Comparison of ENCODE assay signal across 20 cellular contexts in the genomic region with DNA sequence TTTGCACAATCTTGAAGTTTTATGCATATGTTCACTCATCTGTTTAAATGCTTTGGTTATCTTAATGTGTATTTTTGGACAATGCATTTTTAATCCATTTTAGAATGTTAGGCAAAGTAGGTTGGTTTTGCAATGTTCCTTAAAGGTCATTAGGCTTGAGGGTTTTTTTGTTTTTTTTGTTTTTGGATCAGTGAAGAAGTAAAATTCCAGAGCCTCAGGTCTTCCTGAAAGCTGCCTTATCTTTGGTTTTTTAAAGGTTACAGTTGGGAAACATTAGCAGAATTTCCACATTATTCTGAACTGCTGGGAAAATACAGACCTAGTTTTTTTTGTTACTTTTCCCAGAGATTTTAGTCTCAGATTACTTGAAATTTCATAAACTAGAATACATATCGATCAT. TPM values are rescaled to one million over a fixed set of nuclear protein-coding genes. Genes with fewer than 3 reads are reported as not detected.
DNase-seq lines count a peak whose midpoint lies in the region; ATAC-seq, FAIRE-seq and TF ChIP-seq lines count a peak whose summit lies in the region.
"Had no signal": no experiment of that assay in that cellular context is flagged by ENCODE, and none has a peak within 500 bp of the region (broad histone marks: within the 10 kb centered on the region; RNA-seq: fewer than 3 reads in every experiment).

No MANE protein-coding gene starts in this region.

- peaks cover 17% of the 10 kb centered on the region for H3K36me3 Mint-ChIP-seq in activated CD4-positive, alpha-beta T cell treated with anti-CD3 and anti-CD28 coated beads for 36 hours (ENCODE audit: low read depth)
- peaks cover 47% of the 10 kb centered on the region for H3K36me3 Mint-ChIP-seq in activated CD4-positive, alpha-beta T cell treated with anti-CD3 and anti-CD28 coated beads, Interleukin-2, amount 10 ng/mL, durations not matched to agents 7 days and 5 days (ENCODE audit: low read depth)
- H3K36me3 Mint-ChIP-seq: WTC11 had no signal

- SMC1A ChIA-PET in GM12878 (lab: Charles Lee; ENCODE audit: uncharacterized antibody, unreplicated experiment): interaction anchor here (1.2 to 15.8 kb wide), 9 partner anchors 10 to 304 kb away, joined by 3 to 154 read pairs (median 4); a partner anchor contains a TSS

- 0% methylated on average over 1 of the region's 1 CpG for WGBS in GM12878 (ENCODE audit: insufficient coverage, insufficient replicate concordance, low lambda C conversion rate, missing lambda C conversion rate)

- in situ Hi-C loops in GM12878 (cut with MboI): no loop called here

- peaks cover 39% of the 10 kb centered on the region for H3K4me1 ChIP-seq in GM12878 (ENCODE audit: control insufficient read depth, insufficient read depth, low read length)
- H3K4me1 ChIP-seq: BLaER1 had no signal

- TF ChIP-seq CTCF in GM12878 (IDR thresholded peaks at IDR 0.05 in 2 of 3, conservative IDR thresholded peaks at IDR 0.05 in 1 of 3; ENCODE audit: control insufficient read depth in 2 of 3, extremely low read depth in 1 of 3, insufficient read depth in 1 of 3, low read depth in 3 of 3, low read length in 3 of 3): no peak
- no peak for TF ChIP-seq CTCF in RWPE1 (conservative IDR thresholded peaks at IDR 0.05; ENCODE audit: low read depth)

- peaks cover 50% of the 10 kb centered on the region for H3K4me1 Mint-ChIP-seq in activated CD4-positive, alpha-beta T cell treated with anti-CD3 and anti-CD28 coated beads for 36 hours
- H3K4me1 Mint-ChIP-seq in activated CD4-positive, alpha-beta T cell treated with anti-CD3 and anti-CD28 coated beads, Interleukin-2, amount 10 ng/mL, durations not matched to agents 7 days and 5 days: peaks cover 40% of the 10 kb centered on the region
- H3K4me1 Mint-ChIP-seq: endodermal cell had no signal

- peak overlapping the region; percentile 47 for H3K27ac Mint-ChIP-seq in activated CD4-positive, alpha-beta T cell treated with anti-CD3 and anti-CD28 coated beads for 36 hours
- H3K27ac Mint-ChIP-seq in activated CD4-positive, alpha-beta T cell treated with anti-CD3 and anti-CD28 coated beads, Interleukin-2, amount 10 ng/mL, durations not matched to agents 7 days and 5 days: no peak overlapping the region
- H3K27ac Mint-ChIP-seq: endodermal cell, progenitor cell of endocrine pancreas, WTC11 had no signal

- H3K27ac ChIP-seq in GM12878 (ENCODE audit: control insufficient read depth, insufficient read depth): peak overlapping the region; percentile 92
- no peak overlapping the region for H3K27ac ChIP-seq in RWPE1
- H3K27ac ChIP-seq: 22Rv1, ascending aorta, BLaER1 had no signal

- BruUV-seq in GM12878 (replicated peaks; lab: Mats Ljungman, UMichigan): no TSS peak

- POLR2A ChIA-PET in activated CD4-positive, alpha-beta T cell treated with anti-CD3 and anti-CD28 coated beads for 36 hours (lab: Charles Lee): no interaction called here
- POLR2A ChIA-PET in activated CD4-positive, alpha-beta T cell treated with anti-CD3 and anti-CD28 coated beads, Interleukin-2, amount 10 ng/mL, durations not matched to agents 7 days and 5 days (lab: Charles Lee): no interaction called here
- POLR2A ChIA-PET in GM12878 (lab: Charles Lee) (interaction anchor here (1.1 to 3.2 kb wide), 3 partner anchors 8 to 18 kb away, joined by 3 to 19 read pairs (median 4); no protein-coding TSS in a partner anchor), RWPE1 (lab: Yijun Ruan, JAX; ENCODE audit: low non-redundant PET) (no interaction called here)

- no peaks in the 10 kb centered on the region for H3K9me3 Mint-ChIP-seq in activated CD4-positive, alpha-beta T cell treated with anti-CD3 and anti-CD28 coated beads for 36 hours (ENCODE audit: low read depth)
- no peaks in the 10 kb centered on the region for H3K9me3 Mint-ChIP-seq in activated CD4-positive, alpha-beta T cell treated with anti-CD3 and anti-CD28 coated beads, Interleukin-2, amount 10 ng/mL, durations not matched to agents 7 days and 5 days
- H3K9me3 Mint-ChIP-seq: endodermal cell, WTC11 had no signal

- H3K36me3 ChIP-seq in GM12878 (ENCODE audit: control insufficient read depth in 2 of 2, insufficient read depth in 2 of 2, low read length in 1 of 2): no peaks in the 10 kb centered on the region
- H3K36me3 ChIP-seq: ascending aorta, BLaER1 had no signal

- H3K4me3 ChIP-seq in GM12878: peak overlapping the region; percentile 20; the same call in 1 of the 2 replicates
- H3K4me3 ChIP-seq: ascending aorta, BLaER1 had no signal

- no peak overlapping the region for H3K4me3 Mint-ChIP-seq in activated CD4-positive, alpha-beta T cell treated with anti-CD3 and anti-CD28 coated beads for 36 hours
- no peak overlapping the region for H3K4me3 Mint-ChIP-seq in activated CD4-positive, alpha-beta T cell treated with anti-CD3 and anti-CD28 coated beads, Interleukin-2, amount 10 ng/mL, durations not matched to agents 7 days and 5 days
- H3K4me3 Mint-ChIP-seq: endodermal cell, WTC11 had no signal

- TF ChIP-seq RAD21 in GM12878 (IDR thresholded peaks at IDR 0.05; ENCODE audit: insufficient read depth, low read depth, low read length): no peak

- no peaks in the 10 kb centered on the region for H3K27me3 ChIP-seq in GM12878 (replicated peaks in 1 of 2; ENCODE audit: control insufficient read depth in 2 of 2, insufficient read depth in 2 of 2, low read length in 1 of 2)
- H3K27me3 ChIP-seq: ascending aorta, BLaER1 had no signal

- no peak for ATAC-seq in activated CD4-positive, alpha-beta T cell treated with anti-CD3 and anti-CD28 coated beads for 36 hours
- ATAC-seq in GM12878: no peak
- ATAC-seq: WTC11 had no signal

- no peak for TF ChIP-seq POLR2A in H54 (IDR thresholded peaks at IDR 0.05; ENCODE audit: low read depth, low read length)
- no peak for TF ChIP-seq POLR2A in GM12878 (IDR thresholded peaks at IDR 0.05; ENCODE audit: low read depth, low read length)

- DNase-seq in activated CD4-positive, alpha-beta T cell treated with anti-CD3 and anti-CD28 coated beads for 36 hours: no peak
- DNase-seq in activated CD4-positive, alpha-beta T cell treated with anti-CD3 and anti-CD28 coated beads, Interleukin-2, amount 10 ng/mL, durations not matched to agents 7 days and 5 days: no peak
- DNase-seq in H54 (ENCODE audit: insufficient read length, low spot score) (no peak), GM12878 (ENCODE audit: low read depth, low spot score) (no peak), renal cortical epithelial cell (ENCODE audit: low read depth) (peak; percentile 32), RWPE1 (ENCODE audit: low spot score) (no peak), NCI-H524 (lab: John Stamatoyannopoulos, UW) (no peak)
- no peak for DNase-seq in stimulated activated naive CD4-positive, alpha-beta T cell treated with Interleukin-2 at 50 U/mL for 16 hours (lab: John Stamatoyannopoulos, UW)
- DNase-seq: activated gamma-delta T cell; DMS 273 treated with DMSO at 0.1 percent for 48 hours; endodermal cell; NCI-H187 treated with DMSO at 0.1 percent for 48 hours; NCI-H446; small intestine; stimulated activated CD4-positive, alpha-beta T cell treated with anti-CD3 and anti-CD28 coated beads, Interleukin-4, amount 100 ng/mL, for 24 hours had no signal

- no peak overlapping the region; the same call in 1 of the 2 replicates for H3K9ac ChIP-seq in GM12878 (ENCODE audit: control insufficient read depth, insufficient read depth, low read length)
- H3K9ac ChIP-seq: BLaER1 had no signal

- peak overlapping the region; percentile 92 for H3K4me2 ChIP-seq in GM12878 (ENCODE audit: control insufficient read depth, insufficient read depth)
- H3K4me2 ChIP-seq: BLaER1 had no signal

- intact Hi-C loops in activated CD4-positive, alpha-beta T cell treated with anti-CD3 and anti-CD28 coated beads for 36 hours (cut with DNase I, micrococcal nuclease): loop anchor here (5.0 to 10.0 kb wide), 3 partner anchors 78 to 1643 kb away; no protein-coding TSS in a partner anchor
- intact Hi-C loops in GM12878 (cut with micrococcal nuclease; ENCODE audit: unreplicated experiment): loop anchor here (5.0 kb wide), 1 partner anchor 67 kb away; no protein-coding TSS in a partner anchor

- RAD21 ChIA-PET in GM12878 (lab: Charles Lee; ENCODE audit: unreplicated experiment): interaction anchor here (1.2 to 7.3 kb wide), 4 partner anchors 10 to 283 kb away, joined by 3 to 80 read pairs (median 4); no protein-coding TSS in a partner anchor

- no peak overlapping the region for H2AFZ ChIP-seq in GM12878 (ENCODE audit: control insufficient read depth, low read depth, low read length)

- CTCF ChIA-PET in activated CD4-positive, alpha-beta T cell treated with anti-CD3 and anti-CD28 coated beads for 36 hours (lab: Charles Lee): interaction anchor here (1.1 to 1.5 kb wide), 2 partner anchors 13 to 15 kb away, joined by 3 to 4 read pairs; no protein-coding TSS in a partner anchor
- CTCF ChIA-PET in activated CD4-positive, alpha-beta T cell treated with anti-CD3 and anti-CD28 coated beads, Interleukin-2, amount 10 ng/mL, durations not matched to agents 7 days and 5 days (lab: Charles Lee): interaction anchor here (1.1 kb wide), 2 partner anchors 12 to 36 kb away, joined by 3 to 7 read pairs; no protein-coding TSS in a partner anchor
- CTCF ChIA-PET in GM12878 (lab: Yijun Ruan, JAX) (interaction anchor here (1.0 to 2.7 kb wide), 4 partner anchors 11 to 282 kb away, joined by 3 to 16 read pairs (median 5); no protein-coding TSS in a partner anchor), RWPE1 (lab: Yijun Ruan, JAX) (interaction anchor here (0.7 kb wide), 1 partner anchor 281 kb away, joined by 3 read pairs; no protein-coding TSS in a partner anchor)

- FAIRE-seq in H54 (lab: Jason Lieb, UNC) (peak; percentile 41), GM12878 (lab: Jason Lieb, UNC) (no peak)
- FAIRE-seq: small intestine had no signal

- peaks cover 98% of the 10 kb centered on the region for H3K79me2 ChIP-seq in GM12878 (ENCODE audit: control insufficient read depth, insufficient read depth, low read length)

- H3K9me3 ChIP-seq in GM12878 (replicated peaks; ENCODE audit: control insufficient read depth, insufficient read depth, low read length): no peaks in the 10 kb centered on the region; the same call in 1 of the 3 replicates
- H3K9me3 ChIP-seq: ascending aorta, BLaER1 had no signal

- H4K20me1 ChIP-seq in GM12878 (ENCODE audit: control insufficient read depth, insufficient read depth): no peaks in the 10 kb centered on the region
- H4K20me1 ChIP-seq: BLaER1 had no signal

- TF ChIP-seq EP300 in GM12878 (IDR thresholded peaks at IDR 0.05; ENCODE audit: borderline replicate concordance in 1 of 2, control insufficient read depth in 1 of 2, low read depth in 2 of 2, low read length in 2 of 2): no peak

- no peaks in the 10 kb centered on the region for H3K27me3 Mint-ChIP-seq in activated CD4-positive, alpha-beta T cell treated with anti-CD3 and anti-CD28 coated beads for 36 hours
- no peaks in the 10 kb centered on the region for H3K27me3 Mint-ChIP-seq in activated CD4-positive, alpha-beta T cell treated with anti-CD3 and anti-CD28 coated beads, Interleukin-2, amount 10 ng/mL, durations not matched to agents 7 days and 5 days
- H3K27me3 Mint-ChIP-seq: progenitor cell of endocrine pancreas had no signal

RNA-seq across cellular contexts. Expression of a gene that starts 12.9 kb away (rescaled TPM):
- 100 to 1,000 TPM in 1 of 2 experiments, 10 to 100 TPM in 1; 68.4 to 113 TPM for total RNA-seq in activated CD4-positive, alpha-beta T cell treated with anti-CD3 and anti-CD28 coated beads for 36 hours
- total RNA-seq in activated CD4-positive, alpha-beta T cell treated with anti-CD3 and anti-CD28 coated beads, Interleukin-2, amount 10 ng/mL, durations not matched to agents 7 days and 5 days: 10 to 100 TPM; 75.4 to 91.2 TPM
- 50.7 and 52.3 TPM in 2 replicates for total RNA-seq in GM12878 (2013; cell fraction: nucleolus; rRNA removed)
- 49.3 and 57.8 TPM in 2 replicates for total RNA-seq in GM12878 (2014; rRNA removed)
- total RNA-seq in GM12878 (2014; rRNA removed; fragmentation: Illumina TruSeq; extraction: Trizol): 54.7 and 58.4 TPM in 2 replicates
- 39.0 and 50.5 TPM in 2 replicates for total RNA-seq in GM12878 (2021)
- 17.2 TPM for polyA plus RNA-seq in GM12878 (2011; ENCODE audit: low read depth)
- polyA plus RNA-seq in GM12878 (2011; rRNA removed): 50.9 and 68.6 TPM in 2 replicates
- 25.8 and 32.4 TPM in 2 replicates for polyA plus RNA-seq in GM12878 (2011; cell fraction: cytosol; rRNA removed)
- polyA plus RNA-seq in GM12878 (2011; cell fraction: nucleus; rRNA removed): 19.3 TPM in 2 replicates
- polyA plus RNA-seq in GM12878 (2012): 36.3 and 36.8 TPM in 2 replicates
- 42.6 and 53.0 TPM in 2 replicates for polyA plus RNA-seq in GM12878 (2014; fragmentation: Illumina TruSeq; extraction: Trizol)
- polyA plus RNA-seq in GM12878 (2014; fragmentation: Nextera tagmentation; extraction: Ambion mirVana): 10 to 100 TPM; 11.5 to 16.1 TPM
- polyA plus RNA-seq in GM12878 (2014; rRNA removed): 37.5 and 38.7 TPM in 2 replicates
- polyA plus RNA-seq in GM12878 (2016; fragmentation: Nextera tagmentation; extraction: Ambion mirVana): 10 to 100 TPM in 1 of 2 experiments, 1 to 10 TPM in 1; 7.3 to 35.3 TPM
- 45.8 and 82.7 TPM in 2 replicates for polyA minus RNA-seq in GM12878 (2011; rRNA and poly(A)+ RNA removed)
- polyA minus RNA-seq in GM12878 (2011; cell fraction: cytosol; rRNA and poly(A)+ RNA removed): 27.0 and 34.0 TPM in 2 replicates
- polyA minus RNA-seq in GM12878 (2011; cell fraction: nucleus; rRNA and poly(A)+ RNA removed): 20.1 and 42.3 TPM in 2 replicates
- 13.9 and 18.7 TPM in 2 replicates for total RNA-seq in renal cortical epithelial cell
